Comparison of ENCODE assay signal across 8 cellular contexts in the genomic region with DNA sequence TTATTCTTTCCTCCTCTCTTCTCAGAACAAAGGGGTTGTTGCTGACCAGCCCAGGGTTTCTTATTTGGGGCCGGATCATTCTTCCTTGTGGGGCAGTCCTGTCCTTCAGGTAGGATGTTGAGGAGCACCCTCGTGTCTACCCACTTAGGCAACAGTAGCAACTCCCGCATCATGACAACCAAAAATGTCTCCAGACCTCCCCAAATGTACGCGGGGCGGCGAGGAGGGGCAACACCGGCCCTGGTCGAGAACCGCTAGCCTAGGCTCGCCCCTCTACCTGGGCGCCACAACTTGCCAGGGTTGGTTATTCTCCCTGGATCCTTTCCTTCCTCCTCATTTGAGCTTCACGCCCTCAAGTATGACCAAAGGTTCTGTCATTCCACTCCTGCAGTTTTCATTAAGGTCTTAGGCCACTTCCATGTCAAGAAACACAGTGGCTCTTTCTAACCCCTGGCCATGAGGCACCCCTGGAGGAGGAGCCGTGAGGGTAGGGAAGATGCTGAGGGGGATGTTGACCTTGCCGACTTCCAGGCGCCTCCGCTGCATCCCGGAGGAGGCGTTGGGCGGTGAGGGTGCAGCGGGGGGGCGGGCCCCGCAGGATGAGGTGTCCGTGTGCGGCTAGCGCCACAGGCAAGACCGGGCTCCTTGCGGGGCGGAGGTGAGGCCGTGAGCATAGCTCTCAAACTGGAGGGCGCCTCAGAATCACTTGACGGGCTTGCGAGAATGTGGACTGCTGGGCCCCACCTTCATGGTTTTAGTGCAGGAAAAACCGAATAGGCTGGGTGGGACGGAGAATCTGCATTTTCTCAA. TPM values are rescaled to one million over a fixed set of nuclear protein-coding genes. Genes with fewer than 3 reads are reported as not detected.
DNase-seq lines count a peak whose midpoint lies in the region; ATAC-seq, FAIRE-seq and TF ChIP-seq lines count a peak whose summit lies in the region.

No MANE protein-coding gene starts in this region.

- no peaks in the 10 kb centered on the region for H3K9me2 ChIP-seq in GM23338 (ENCODE audit: insufficient read depth)

- H3K36me3 ChIP-seq in GM23338 (ENCODE audit: insufficient read depth): no peaks in the 10 kb centered on the region
- no peaks in the 10 kb centered on the region for H3K36me3 ChIP-seq in OCI-LY3 (replicated peaks; ENCODE audit: low read depth, low read length)
- no peaks in the 10 kb centered on the region for H3K36me3 ChIP-seq in HepG2 (replicated peaks in 1 of 2; ENCODE audit: control insufficient read depth in 1 of 2, insufficient read depth in 2 of 2, low read length in 2 of 2)
- no peaks in the 10 kb centered on the region for H3K36me3 ChIP-seq in subcutaneous abdominal adipose tissue (ENCODE audit: control insufficient read depth in 5 of 5, insufficient read depth in 5 of 5, low read length in 5 of 5)

- TF ChIP-seq POLR2A in HepG2 (IDR thresholded peaks at IDR 0.05; ENCODE audit: insufficient read depth in 1 of 2, low read depth in 2 of 2, low read length in 2 of 2): no peak

- ATAC-seq in GM23338: peak; percentile 55
- ATAC-seq in HepG2: peak; percentile 50
- ATAC-seq in GM18870 (IDR thresholded peaks at IDR 0.05; ENCODE audit: unreplicated experiment): no peak

- H3K4me1 ChIP-seq in GM23338 (ENCODE audit: insufficient read depth) (peaks cover 6% of the 10 kb centered on the region; the same call in 1 of the 2 replicates), OCI-LY3 (ENCODE audit: low read length) (peaks cover 6% of the 10 kb centered on the region; the same call in 1 of the 2 replicates), HepG2 (ENCODE audit: insufficient read depth, low read length) (peaks cover 20% of the 10 kb centered on the region), subcutaneous abdominal adipose tissue (ENCODE audit: control insufficient read depth in 5 of 5, insufficient read depth in 5 of 5, low read length in 5 of 5) (peaks cover 0 to 27% (median 22%) of the 10 kb centered on the region in 5 donors)

- peak overlapping the region; percentile 56; the same call in 1 of the 2 replicates for H3K27ac ChIP-seq in GM23338 (ENCODE audit: low read depth)
- H3K27ac ChIP-seq in OCI-LY3 (ENCODE audit: low read length): no peak overlapping the region
- H3K27ac ChIP-seq in HepG2 (ENCODE audit: extremely low read length, insufficient read depth, low read length): no peak overlapping the region
- peak overlapping the region; percentile 7 for H3K27ac ChIP-seq in subcutaneous abdominal adipose tissue (ENCODE audit: low read depth, low read length)

- no peak for FAIRE-seq in HepG2 (lab: Jason Lieb, UNC)

- WGBS in HepG2 (ENCODE audit: low lambda C conversion rate): 27% methylated on average over 22 of the region's 35 CpGs

- in situ Hi-C loops in HepG2 (cut with HindIII; ENCODE audit: extremely low pct_ligation_motif_present, low pct_unique_long_range_greater_than_20kb): no loop called here

- peaks cover 14% of the 10 kb centered on the region for H3K4me1 Mint-ChIP-seq in GM23338

- H3K4me2 ChIP-seq in GM23338 (peak overlapping the region; percentile 91), OCI-LY3 (ENCODE audit: low read length) (peak overlapping the region; percentile 74), HepG2 (ENCODE audit: low read depth, low read length) (peak overlapping the region; percentile 94)

- 0 out of 2 replicates have a peak, but pooled peaks cover 3% of the 10 kb centered on the region for H3F3A ChIP-seq in GM23338 (replicated peaks; ENCODE audit: low read depth)

- H3K9me3 ChIP-seq in OCI-LY3 (ENCODE audit: insufficient read depth, low read length) (no peaks in the 10 kb centered on the region), HepG2 (ENCODE audit: low read length) (no peaks in the 10 kb centered on the region), subcutaneous abdominal adipose tissue (ENCODE audit: control insufficient read depth in 5 of 5, low read length in 5 of 5) (no peaks in the 10 kb centered on the region)

- H4K20me1 ChIP-seq in GM23338 (replicated peaks; ENCODE audit: insufficient read depth): no peaks in the 10 kb centered on the region
- H4K20me1 ChIP-seq in OCI-LY3 (ENCODE audit: insufficient read depth, low read length): no peaks in the 10 kb centered on the region
- H4K20me1 ChIP-seq in HepG2 (ENCODE audit: insufficient read depth, low read length): no peaks in the 10 kb centered on the region

- no peaks in the 10 kb centered on the region for H3K9me3 Mint-ChIP-seq in GM23338

- peaks cover 5% of the 10 kb centered on the region for H3K27me3 Mint-ChIP-seq in GM23338 (ENCODE audit: insufficient read depth, low read depth, poor library complexity)

- H3K27me3 ChIP-seq in GM23338 (ENCODE audit: insufficient read depth) (peaks cover 22% of the 10 kb centered on the region), OCI-LY3 (ENCODE audit: low read depth, low read length) (no peaks in the 10 kb centered on the region), HepG2 (ENCODE audit: control insufficient read depth in 1 of 2, insufficient read depth in 2 of 2, low read length in 2 of 2) (peaks cover 2 to 30% of the 10 kb centered on the region in 2 experiments; a peak in 4 of 5 replicates), subcutaneous abdominal adipose tissue (ENCODE audit: control insufficient read depth in 5 of 5, insufficient read depth in 4 of 5, low read length in 5 of 5) (no peaks in the 10 kb centered on the region)

- POLR2A ChIA-PET in HepG2 (lab: Yijun Ruan, JAX): no interaction called here

- H3K9ac ChIP-seq in OCI-LY3 (ENCODE audit: low read length) (peak overlapping the region; percentile 46; the same call in 1 of the 2 replicates), HepG2 (ENCODE audit: insufficient read depth, low read depth, low read length) (peak overlapping the region; percentile 14; the same call in 1 of the 2 replicates), subcutaneous abdominal adipose tissue (ENCODE audit: low read length in 5 of 5) (peak overlapping the region in 4 of 5 donors; percentile 36 to 83 (median 64))

- no peak for TF ChIP-seq RAD21 in HepG2 (CRISPR knock-in tag; IDR thresholded peaks at IDR 0.05)

- intact Hi-C loops in HepG2 (cut with micrococcal nuclease; ENCODE audit: unreplicated experiment): loop anchor here (2.0 kb wide), 1 partner anchor 22 kb away; no protein-coding TSS in a partner anchor

- no TSS peak for BruUV-seq in HepG2 (replicated peaks; lab: Mats Ljungman, UMichigan)

- DNase-seq in GM12864 (ENCODE audit: low read depth) (no peak), GM23338 (ENCODE audit: low spot score) (peak; percentile 73), cerebellar cortex (ENCODE audit: low spot score) (peak; percentile 30), HepG2 (ENCODE audit: low spot score) (no peak), NCI-H2081 treated with DMSO at 0.1 percent for 48 hours (lab: John Stamatoyannopoulos, UW) (no peak)

- TF ChIP-seq EP300 in HepG2 (IDR thresholded peaks at IDR 0.05; ENCODE audit: low read depth in 2 of 2, low read length in 2 of 2) (no peak), HepG2 (CRISPR knock-in tag; IDR thresholded peaks at IDR 0.05; ENCODE audit: borderline replicate concordance) (no peak)

- H2AFZ ChIP-seq in GM23338: peak overlapping the region; percentile 99
- peak overlapping the region; percentile 83 for H2AFZ ChIP-seq in OCI-LY3 (ENCODE audit: low read depth, low read length)
- peak overlapping the region; percentile 61 for H2AFZ ChIP-seq in HepG2 (ENCODE audit: low read length)

- no peaks in the 10 kb centered on the region for H3K36me3 Mint-ChIP-seq in GM23338 (ENCODE audit: low read depth)

- TF ChIP-seq CTCF in GM12864 (IDR thresholded peaks at IDR 0.05; ENCODE audit: low read depth, low read length, missing control alignments) (no peak), GM23338 (conservative IDR thresholded peaks at IDR 0.05; ENCODE audit: low read depth in 2 of 2) (no peak), OCI-LY3 (IDR thresholded peaks at IDR 0.05; ENCODE audit: low read depth, low read length) (no peak), HepG2 (CRISPR knock-in tag; IDR thresholded peaks at IDR 0.05) (no peak)

- no peaks in the 10 kb centered on the region for H3K79me2 ChIP-seq in GM23338 (replicated peaks; ENCODE audit: insufficient read depth)
- H3K79me2 ChIP-seq in OCI-LY3 (ENCODE audit: low read length): no peaks in the 10 kb centered on the region
- H3K79me2 ChIP-seq in HepG2 (ENCODE audit: insufficient read depth, low read length): no peaks in the 10 kb centered on the region

- H3K4me3 ChIP-seq in GM12864 (ENCODE audit: low read depth, low read length): peak overlapping the region; percentile 52
- peak overlapping the region; percentile 71 for H3K4me3 ChIP-seq in GM23338
- peak overlapping the region; percentile 83 for H3K4me3 ChIP-seq in OCI-LY3 (ENCODE audit: low read length)
- H3K4me3 ChIP-seq in HepG2 (replicated peaks in 1 of 3; ENCODE audit: insufficient read depth in 1 of 3, low read depth in 2 of 3, low read length in 3 of 3): peak overlapping the region; percentile 59 to 74 (median 62)
- H3K4me3 ChIP-seq in subcutaneous abdominal adipose tissue (ENCODE audit: low read depth in 1 of 5, low read length in 5 of 5): peak overlapping the region; percentile 68 to 87 (median 82)

- no peak overlapping the region for H3K27ac Mint-ChIP-seq in GM23338

- H3K4me3 Mint-ChIP-seq in GM23338: peak overlapping the region; percentile 91

- CTCF ChIA-PET in HepG2 (lab: Yijun Ruan, JAX; ENCODE audit: low intra/inter-chr PET ratio, low total read pairs): interaction anchor here (1.6 kb wide), 1 partner anchor 16 kb away, joined by 9 read pairs; no protein-coding TSS in a partner anchor

RNA-seq across cellular contexts. Expression of a gene that starts 0.7 kb away (rescaled TPM):
- total RNA-seq in GM23338 (2014; rRNA removed; shearing (Covaris generic)): 89.8 and 101 TPM in 2 replicates
- polyA plus RNA-seq in GM23338 (2016; fragmentation: Nextera tagmentation; extraction: Ambion mirVana) (41.5 and 42.6 TPM in 2 replicates), HepG2 (2011; rRNA removed) (1.6 and 2.3 TPM in 2 replicates)
- 4.2 and 6.9 TPM in 2 replicates for total RNA-seq in HepG2 (2016; rRNA removed; fragmentation: Illumina TruSeq; extraction: Trizol)
- 20.7 and 22.5 TPM in 2 replicates for total RNA-seq in HepG2 (2016; cell fraction: cytosol; rRNA removed; fragmentation: Illumina TruSeq; extraction: Trizol; ENCODE audit: low read depth)
- total RNA-seq in HepG2 (2016; cell fraction: insoluble cytoplasmic fraction; rRNA removed; fragmentation: Illumina TruSeq; extraction: Trizol): 3.7 and 4.5 TPM in 2 replicates
- 19.0 and 22.0 TPM in 2 replicates for total RNA-seq in HepG2 (2016; cell fraction: membrane; rRNA removed; fragmentation: Illumina TruSeq; extraction: Trizol)
- total RNA-seq in HepG2 (2016; cell fraction: nucleus; rRNA removed; fragmentation: Illumina TruSeq; extraction: Trizol): 3.8 and 4.8 TPM in 2 replicates
- polyA plus RNA-seq in HepG2 (2011; cell fraction: cytosol; rRNA removed): 2.0 and 2.1 TPM in 2 replicates
- polyA plus RNA-seq in HepG2 (2011; cell fraction: nucleus; rRNA removed): 1.2 and 1.7 TPM in 2 replicates
- polyA plus RNA-seq in HepG2 (2012): 0.85 and 1.5 TPM in 2 replicates
- polyA plus RNA-seq in HepG2 (2016; cell fraction: cytosol; fragmentation: Illumina TruSeq; extraction: Trizol; ENCODE audit: low read depth): 1.7 and 2.4 TPM in 2 replicates
- polyA plus RNA-seq in HepG2 (2016; cell fraction: insoluble cytoplasmic fraction; fragmentation: Illumina TruSeq; extraction: Trizol; ENCODE audit: low read depth): 3.3 and 4.8 TPM in 2 replicates
- 3.4 and 3.5 TPM in 2 replicates for polyA plus RNA-seq in HepG2 (2016; cell fraction: membrane; fragmentation: Illumina TruSeq; extraction: Trizol; ENCODE audit: low read depth)
- polyA plus RNA-seq in HepG2 (2016; cell fraction: nucleus; fragmentation: Illumina TruSeq; extraction: Trizol; ENCODE audit: insufficient read depth, low read depth): 2.3 and 3.1 TPM in 2 replicates
- 3.0 and 67.6 TPM in 2 replicates for polyA minus RNA-seq in HepG2 (2011; rRNA and poly(A)+ RNA removed; ENCODE audit: low replicate concordance)
- polyA minus RNA-seq in HepG2 (2011; cell fraction: cytosol; rRNA and poly(A)+ RNA removed): 4.3 and 5.3 TPM in 2 replicates
- polyA minus RNA-seq in HepG2 (2011; cell fraction: nucleus; rRNA and poly(A)+ RNA removed): 3.3 and 5.2 TPM in 2 replicates

RNA-seq across cellular contexts. Expression of a gene that starts 30.8 kb away (rescaled TPM):
- 17.3 and 25.9 TPM in 2 replicates for total RNA-seq in GM23338 (2014; rRNA removed; shearing (Covaris generic))
- polyA plus RNA-seq in GM23338 (2016; fragmentation: Nextera tagmentation; extraction: Ambion mirVana): 14.7 and 16.7 TPM in 2 replicates
- 17.4 and 17.6 TPM in 2 replicates for total RNA-seq in HepG2 (2016; rRNA removed; fragmentation: Illumina TruSeq; extraction: Trizol)
- total RNA-seq in HepG2 (2016; cell fraction: cytosol; rRNA removed; fragmentation: Illumina TruSeq; extraction: Trizol; ENCODE audit: low read depth): 12.5 and 13.3 TPM in 2 replicates
- 16.4 and 16.6 TPM in 2 replicates for total RNA-seq in HepG2 (2016; cell fraction: insoluble cytoplasmic fraction; rRNA removed; fragmentation: Illumina TruSeq; extraction: Trizol)
- total RNA-seq in HepG2 (2016; cell fraction: membrane; rRNA removed; fragmentation: Illumina TruSeq; extraction: Trizol): 11.1 and 12.6 TPM in 2 replicates
- total RNA-seq in HepG2 (2016; cell fraction: nucleus; rRNA removed; fragmentation: Illumina TruSeq; extraction: Trizol): 16.3 and 23.4 TPM in 2 replicates
- polyA plus RNA-seq in HepG2 (2011; rRNA removed): 17.9 and 21.7 TPM in 2 replicates
- polyA plus RNA-seq in HepG2 (2011; cell fraction: cytosol; rRNA removed): 7.2 and 10.1 TPM in 2 replicates
- 15.4 and 16.5 TPM in 2 replicates for polyA plus RNA-seq in HepG2 (2011; cell fraction: nucleus; rRNA removed)
- 11.1 TPM in 2 replicates for polyA plus RNA-seq in HepG2 (2012)
- 0.67 and 0.76 TPM in 2 replicates for polyA plus RNA-seq in HepG2 (2016; cell fraction: cytosol; fragmentation: Illumina TruSeq; extraction: Trizol; ENCODE audit: low read depth)
- 12.2 and 12.9 TPM in 2 replicates for polyA plus RNA-seq in HepG2 (2016; cell fraction: insoluble cytoplasmic fraction; fragmentation: Illumina TruSeq; extraction: Trizol; ENCODE audit: low read depth)
- polyA plus RNA-seq in HepG2 (2016; cell fraction: membrane; fragmentation: Illumina TruSeq; extraction: Trizol; ENCODE audit: low read depth): 2.9 and 3.1 TPM in 2 replicates
- 19.8 and 23.6 TPM in 2 replicates for polyA plus RNA-seq in HepG2 (2016; cell fraction: nucleus; fragmentation: Illumina TruSeq; extraction: Trizol; ENCODE audit: insufficient read depth, low read depth)
- 24.1 and 55.5 TPM in 2 replicates for polyA minus RNA-seq in HepG2 (2011; rRNA and poly(A)+ RNA removed; ENCODE audit: low replicate concordance)
- 12.3 and 16.3 TPM in 2 replicates for polyA minus RNA-seq in HepG2 (2011; cell fraction: cytosol; rRNA and poly(A)+ RNA removed)
- 44.9 and 47.9 TPM in 2 replicates for polyA minus RNA-seq in HepG2 (2011; cell fraction: nucleus; rRNA and poly(A)+ RNA removed)

Comparison
In these comparisons a context has a peak if more than half of its experiments do, and no peak if none do; other contexts are left out.
1. DNase-seq: peak in GM23338 (single experiment) and cerebellar cortex (single experiment); none in GM12864 (single experiment), HepG2 (single experiment) and NCI-H2081 treated with DMSO at 0.1 percent for 48 hours (single experiment).
2. H3K27ac ChIP-seq: peak in GM23338 (single experiment) and subcutaneous abdominal adipose tissue (single experiment); none in OCI-LY3 (single experiment) and HepG2 (single experiment).
3. H3K9ac ChIP-seq: peak in every context shown above with its lines; median percentile 64 in subcutaneous abdominal adipose tissue; 46 in OCI-LY3; 14 in HepG2.
4. Peak in every context shown above with its lines, with median percentiles within 50 percentile points of each other: H3K4me3 ChIP-seq, H2AFZ ChIP-seq and H3K4me2 ChIP-seq.